ENCODE assay signal across 12 cellular contexts in genomic region chr7:20219062-20219445, GRCh38. TPM values are rescaled to one million over a fixed set of nuclear protein-coding genes. Genes with fewer than 3 reads are reported as not detected.
DNase-seq lines count a peak whose midpoint lies in the region; ATAC-seq and TF ChIP-seq lines count a peak whose summit lies in the region.
"Had no signal": no experiment of that assay in that cellular context is flagged by ENCODE, and none has a peak within 500 bp of the region (broad histone marks: within the 10 kb centered on the region; RNA-seq: fewer than 3 reads in every experiment).

No MANE protein-coding gene starts in this region.

- no peaks in the 10 kb centered on the region for H3K9me3 ChIP-seq in BLaER1

- peaks cover 3% of the 10 kb centered on the region for H3K36me3 Mint-ChIP-seq in central memory CD8-positive, alpha-beta T cell (ENCODE audit: insufficient read depth)
- H3K36me3 Mint-ChIP-seq in neural crest cell (ENCODE audit: low read depth), result no peaks in the 10 kb centered on the region

- H3K4me3 Mint-ChIP-seq in central memory CD8-positive, alpha-beta T cell, result no peak overlapping the region
- no peak overlapping the region for H3K4me3 Mint-ChIP-seq in neural crest cell

- peak overlapping the region; percentile 57; the same call in 1 of the 2 replicates for H3K4me2 ChIP-seq in BLaER1
- H3K4me2 ChIP-seq in KMS-11, result peak overlapping the region; percentile 69

- H2AFZ ChIP-seq in KMS-11 (ENCODE audit: low read depth), result peak overlapping the region; percentile 42; the same call in 1 of the 2 replicates

- peak overlapping the region; percentile 7 for H3K27ac Mint-ChIP-seq in central memory CD8-positive, alpha-beta T cell (ENCODE audit: low read depth)
- peak overlapping the region; percentile 95 for H3K27ac Mint-ChIP-seq in neural crest cell (ENCODE audit: unreplicated experiment)

- H4K20me1 ChIP-seq in BLaER1 (no peaks in the 10 kb centered on the region), KMS-11 (ENCODE audit: insufficient read depth) (no peaks in the 10 kb centered on the region)

- TF ChIP-seq CTCF in KMS-11 (conservative IDR thresholded peaks at IDR 0.05; ENCODE audit: low read depth, low read length), result no peak
- TF ChIP-seq CTCF in neural crest cell (conservative IDR thresholded peaks at IDR 0.05), result no peak

- H3K27me3 Mint-ChIP-seq in central memory CD8-positive, alpha-beta T cell, result no peaks in the 10 kb centered on the region
- no peaks in the 10 kb centered on the region for H3K27me3 Mint-ChIP-seq in neural crest cell (ENCODE audit: low read depth)

- no peak for DNase-seq in central memory CD8-positive, alpha-beta T cell (ENCODE audit: low spot score in 2 of 2)
- DNase-seq in neural crest cell (ENCODE audit: low read depth, low spot score), result no peak
- DNase-seq in superior temporal gyrus (ENCODE audit: extremely low spot score), result no peak
- DNase-seq in T-helper 2 cell, result no peak
- DNase-seq: cortex of kidney, midbrain had no signal

- no peaks in the 10 kb centered on the region for H3K9me3 Mint-ChIP-seq in central memory CD8-positive, alpha-beta T cell
- no peaks in the 10 kb centered on the region for H3K9me3 Mint-ChIP-seq in neural crest cell

- H3K36me3 ChIP-seq in BLaER1 (no peaks in the 10 kb centered on the region), KMS-11 (ENCODE audit: insufficient read depth) (no peaks in the 10 kb centered on the region)

- ATAC-seq in central memory CD8-positive, alpha-beta T cell (replicated peaks; ENCODE audit: extremely low read depth, poor library complexity, severe bottlenecking), result no peak
- ATAC-seq in GM21723 (IDR thresholded peaks at IDR 0.05; ENCODE audit: unreplicated experiment) (no peak), GM18520 (IDR thresholded peaks at IDR 0.05; ENCODE audit: unreplicated experiment) (no peak)

- peaks cover 22% of the 10 kb centered on the region for H3K4me1 ChIP-seq in BLaER1
- H3K4me1 ChIP-seq in KMS-11 (ENCODE audit: low read depth, poor library complexity, severe bottlenecking), result peaks cover 87% of the 10 kb centered on the region

- peak overlapping the region; percentile 67; the same call in 1 of the 2 replicates for H3K27ac ChIP-seq in BLaER1
- H3K27ac ChIP-seq in KMS-11, result peak overlapping the region; percentile 93
- H3K27ac ChIP-seq: SK-N-MC had no signal

- no peak overlapping the region for H3K4me3 ChIP-seq in BLaER1
- H3K4me3 ChIP-seq in KMS-11 (IDR thresholded peaks at IDR 0.05; ENCODE audit: insufficient read depth, low read depth, low read length), result no peak overlapping the region
- H3K4me3 ChIP-seq: SK-N-MC had no signal

- H3K79me2 ChIP-seq in KMS-11 (ENCODE audit: insufficient read depth, low read depth), result peaks cover 30% of the 10 kb centered on the region

- no peaks in the 10 kb centered on the region for H3K4me1 Mint-ChIP-seq in central memory CD8-positive, alpha-beta T cell
- peaks cover 47% of the 10 kb centered on the region for H3K4me1 Mint-ChIP-seq in neural crest cell

- H3K9ac ChIP-seq in BLaER1 (no peak overlapping the region), KMS-11 (peak overlapping the region; percentile 73)

- no peaks in the 10 kb centered on the region for H3K27me3 ChIP-seq in BLaER1
- H3K27me3 ChIP-seq in KMS-11 (ENCODE audit: insufficient read depth, low read depth), result no peaks in the 10 kb centered on the region

RNA-seq across cellular contexts. Expression of gene MACC1, which starts 1.9 kb away (rescaled TPM):
- 0.12 TPM in 1 of 2 replicates, not detected in the other for total RNA-seq in neural crest cell
- total RNA-seq: glomerular endothelial cell had no signal
